Comparison of ENCODE assay signal across 9 cellular contexts in genomic region chr9:21294325-21294724, GRCh38. TPM values are rescaled to one million over a fixed set of nuclear protein-coding genes. Genes with fewer than 3 reads are reported as not detected.
DNase-seq lines count a peak whose midpoint lies in the region; ATAC-seq and TF ChIP-seq lines count a peak whose summit lies in the region.
"Had no signal": no experiment of that assay in that cellular context is flagged by ENCODE, and none has a peak within 500 bp of the region (broad histone marks: within the 10 kb centered on the region; RNA-seq: fewer than 3 reads in every experiment).

No MANE protein-coding gene starts in this region.

- H2AFZ ChIP-seq in trophoblast cell (ENCODE audit: insufficient read depth, low read length, poor library complexity): no peak overlapping the region
- no peak overlapping the region for H2AFZ ChIP-seq in neural progenitor cell (replicated peaks)

- H2BK12ac ChIP-seq in trophoblast cell (ENCODE audit: low read length): no peak overlapping the region

- H3K18ac ChIP-seq in trophoblast cell (ENCODE audit: low read length): no peak overlapping the region

- no peak overlapping the region for H3K4me3 Mint-ChIP-seq in activated CD8-positive, alpha-beta T cell treated with anti-CD3 and anti-CD28 coated beads for 36 hours
- H3K4me3 Mint-ChIP-seq in WTC11: no peak overlapping the region
- H3K4me3 Mint-ChIP-seq in neural progenitor cell: no peak overlapping the region
- H3K4me3 Mint-ChIP-seq: T-helper 1 cell treated with Interleukin-12 subunit alpha and Interleukin-12 subunit beta and Interleukin-4 antibody, amounts not matched to agents 30 μg/mL and 1 μg/mL, for 36 hours had no signal

- H3K79me2 ChIP-seq in trophoblast cell (ENCODE audit: control insufficient read depth, insufficient read depth, low read length, poor library complexity): no peaks in the 10 kb centered on the region
- no peaks in the 10 kb centered on the region for H3K79me2 ChIP-seq in neural progenitor cell (ENCODE audit: low read depth)

- H3K4me2 ChIP-seq in trophoblast cell (ENCODE audit: low read length) (no peak overlapping the region), neural progenitor cell (no peak overlapping the region)

- H3K14ac ChIP-seq in trophoblast cell (ENCODE audit: low read length): no peak overlapping the region

- H3K9ac ChIP-seq in trophoblast cell (ENCODE audit: low read length) (no peak overlapping the region), neural progenitor cell (no peak overlapping the region)

- H4K20me1 ChIP-seq in neural progenitor cell (ENCODE audit: low read depth): no peaks in the 10 kb centered on the region

- H3K9me3 Mint-ChIP-seq in activated CD8-positive, alpha-beta T cell treated with anti-CD3 and anti-CD28 coated beads for 36 hours: peaks cover 1% of the 10 kb centered on the region
- H3K9me3 Mint-ChIP-seq in WTC11 (0 out of 2 replicates have a peak, but pooled peaks cover 4% of the 10 kb centered on the region), neural progenitor cell (no peaks in the 10 kb centered on the region)
- H3K9me3 Mint-ChIP-seq: T-helper 1 cell treated with Interleukin-12 subunit alpha and Interleukin-12 subunit beta and Interleukin-4 antibody, amounts not matched to agents 30 μg/mL and 1 μg/mL, for 36 hours had no signal

- WGBS in trophoblast cell (ENCODE audit: extremely low coverage, insufficient coverage, insufficient read length): no CpG with 5 or more reads among the region's 1 CpG

- TF ChIP-seq CTCF in activated CD8-positive, alpha-beta T cell treated with anti-CD3 and anti-CD28 coated beads for 36 hours (IDR thresholded peaks at IDR 0.05): no peak
- TF ChIP-seq CTCF in WTC11 (IDR thresholded peaks at IDR 0.05) (no peak), neural progenitor cell (IDR thresholded peaks at IDR 0.05) (no peak)

- H3K79me1 ChIP-seq in trophoblast cell (ENCODE audit: low read length): no peaks in the 10 kb centered on the region

- H3K27me3 Mint-ChIP-seq in activated CD8-positive, alpha-beta T cell treated with anti-CD3 and anti-CD28 coated beads for 36 hours: peaks cover 17% of the 10 kb centered on the region
- H3K27me3 Mint-ChIP-seq in WTC11 (ENCODE audit: low read depth) (peaks cover 25% of the 10 kb centered on the region), neural progenitor cell (ENCODE audit: insufficient read depth, low read depth) (peaks cover 2% of the 10 kb centered on the region)

- H4K12ac ChIP-seq in trophoblast cell (ENCODE audit: low read depth, low read length): no peak overlapping the region

- intact Hi-C loops in activated CD8-positive, alpha-beta T cell treated with anti-CD3 and anti-CD28 coated beads for 36 hours (cut with micrococcal nuclease): no loop called here

- no peak overlapping the region for H2BK120ac ChIP-seq in trophoblast cell (ENCODE audit: insufficient read depth, low read length, poor library complexity)

- DNase-seq in activated CD8-positive, alpha-beta T cell treated with anti-CD3 and anti-CD28 coated beads for 36 hours: peak; percentile 4
- DNase-seq in trophoblast cell: peak; percentile 65 to 69
- DNase-seq in WTC11 (ENCODE audit: low spot score): no peak
- no peak for DNase-seq in neural progenitor cell (ENCODE audit: low spot score)
- DNase-seq in AG08395 (ENCODE audit: low spot score): no peak
- no peak for DNase-seq in GF-D8 (lab: John Stamatoyannopoulos, UW)

- H3K23ac ChIP-seq in trophoblast cell (ENCODE audit: low read length): no peak overlapping the region

- no peak overlapping the region for H3K27ac Mint-ChIP-seq in activated CD8-positive, alpha-beta T cell treated with anti-CD3 and anti-CD28 coated beads for 36 hours
- no peak overlapping the region for H3K27ac Mint-ChIP-seq in WTC11
- H3K27ac Mint-ChIP-seq in neural progenitor cell: no peak overlapping the region
- H3K27ac Mint-ChIP-seq: T-helper 1 cell treated with Interleukin-12 subunit alpha and Interleukin-12 subunit beta and Interleukin-4 antibody, amounts not matched to agents 30 μg/mL and 1 μg/mL, for 36 hours had no signal

- H3K27me3 ChIP-seq in trophoblast cell (ENCODE audit: insufficient read depth, low read length): no peaks in the 10 kb centered on the region
- peaks cover 58% of the 10 kb centered on the region for H3K27me3 ChIP-seq in neural progenitor cell

- CTCF ChIA-PET in activated CD8-positive, alpha-beta T cell treated with anti-CD3 and anti-CD28 coated beads for 36 hours (lab: Charles Lee): interaction anchor here (1.0 to 2.6 kb wide), 2 partner anchors 81 to 100 kb away, joined by 3 to 10 read pairs; no protein-coding TSS in a partner anchor
- CTCF ChIA-PET in WTC11 (lab: Charles Lee): interaction anchor here (1.8 kb wide), 1 partner anchor 41 kb away, joined by 6 read pairs; no protein-coding TSS in a partner anchor

- POLR2A ChIA-PET in activated CD8-positive, alpha-beta T cell treated with anti-CD3 and anti-CD28 coated beads for 36 hours (lab: Charles Lee): no interaction called here
- POLR2A ChIA-PET in WTC11 (lab: Charles Lee): no interaction called here

- no peak overlapping the region for H4K8ac ChIP-seq in trophoblast cell (ENCODE audit: low read depth, low read length)

- ATAC-seq in GM19395 (IDR thresholded peaks at IDR 0.05; ENCODE audit: unreplicated experiment) (peak; percentile 53), HG03060 (IDR thresholded peaks at IDR 0.05; ENCODE audit: low read depth, unreplicated experiment) (peak; percentile 68), WTC11 (no peak)
- ATAC-seq in activated CD8-positive, alpha-beta T cell treated with anti-CD3 and anti-CD28 coated beads for 36 hours: peak; percentile 58

- no peaks in the 10 kb centered on the region for H3K4me1 ChIP-seq in trophoblast cell (ENCODE audit: control insufficient read depth in 1 of 2, insufficient read depth in 2 of 2, low read length in 2 of 2)
- H3K4me1 ChIP-seq in neural progenitor cell: no peaks in the 10 kb centered on the region

- H3K4me3 ChIP-seq in trophoblast cell (ENCODE audit: low read depth, low read length): no peak overlapping the region
- no peak overlapping the region for H3K4me3 ChIP-seq in neural progenitor cell

- H3F3A ChIP-seq in neural progenitor cell (ENCODE audit: low read depth): no peaks in the 10 kb centered on the region

- H3K36me3 ChIP-seq in trophoblast cell (ENCODE audit: control insufficient read depth in 1 of 2, insufficient read depth in 2 of 2, low read length in 2 of 2): no peaks in the 10 kb centered on the region
- no peaks in the 10 kb centered on the region for H3K36me3 ChIP-seq in neural progenitor cell

- H3K4ac ChIP-seq in trophoblast cell (ENCODE audit: low read depth, low read length): no peak overlapping the region

- no peaks in the 10 kb centered on the region for H3K36me3 Mint-ChIP-seq in activated CD8-positive, alpha-beta T cell treated with anti-CD3 and anti-CD28 coated beads for 36 hours (ENCODE audit: low read depth)
- H3K36me3 Mint-ChIP-seq in WTC11: no peaks in the 10 kb centered on the region
- H3K36me3 Mint-ChIP-seq in neural progenitor cell: no peaks in the 10 kb centered on the region

- no peak overlapping the region for H2BK5ac ChIP-seq in trophoblast cell (ENCODE audit: low read depth, low read length, poor library complexity)

- H3K27ac ChIP-seq in trophoblast cell (ENCODE audit: low read depth, low read length) (no peak overlapping the region), neural progenitor cell (no peak overlapping the region)

- H3K4me1 Mint-ChIP-seq in activated CD8-positive, alpha-beta T cell treated with anti-CD3 and anti-CD28 coated beads for 36 hours (ENCODE audit: low read depth): peaks cover 9% of the 10 kb centered on the region
- no peaks in the 10 kb centered on the region for H3K4me1 Mint-ChIP-seq in WTC11
- H3K4me1 Mint-ChIP-seq in neural progenitor cell: no peaks in the 10 kb centered on the region

- H2AK5ac ChIP-seq in trophoblast cell (ENCODE audit: low read length): no peak overlapping the region

- H3K9me3 ChIP-seq in trophoblast cell (ENCODE audit: insufficient read depth, low read depth, low read length) (no peaks in the 10 kb centered on the region), neural progenitor cell (ENCODE audit: low read depth) (no peaks in the 10 kb centered on the region)

- H4K91ac ChIP-seq in trophoblast cell (ENCODE audit: low read depth, low read length): no peak overlapping the region

TF ChIP-seq in WTC11, 78 proteins besides CTCF, POLR2A, EP300 and RAD21 (continues in another document):
- TF ChIP-seq, protein P1, sequence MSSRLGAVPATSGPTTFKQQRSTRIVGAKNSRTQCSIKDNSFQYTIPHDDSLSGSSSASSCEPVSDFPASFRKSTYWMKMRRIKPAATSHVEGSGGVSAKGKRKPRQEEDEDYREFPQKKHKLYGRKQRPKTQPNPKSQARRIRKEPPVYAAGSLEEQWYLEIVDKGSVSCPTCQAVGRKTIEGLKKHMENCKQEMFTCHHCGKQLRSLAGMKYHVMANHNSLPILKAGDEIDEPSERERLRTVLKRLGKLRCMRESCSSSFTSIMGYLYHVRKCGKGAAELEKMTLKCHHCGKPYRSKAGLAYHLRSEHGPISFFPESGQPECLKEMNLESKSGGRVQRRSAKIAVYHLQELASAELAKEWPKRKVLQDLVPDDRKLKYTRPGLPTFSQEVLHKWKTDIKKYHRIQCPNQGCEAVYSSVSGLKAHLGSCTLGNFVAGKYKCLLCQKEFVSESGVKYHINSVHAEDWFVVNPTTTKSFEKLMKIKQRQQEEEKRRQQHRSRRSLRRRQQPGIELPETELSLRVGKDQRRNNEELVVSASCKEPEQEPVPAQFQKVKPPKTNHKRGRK (CRISPR knock-in tag; IDR thresholded peaks at IDR 0.05; ENCODE audit: borderline replicate concordance): no peak
- TF ChIP-seq ZNF263 (CRISPR knock-in tag; IDR thresholded peaks at IDR 0.05; ENCODE audit: low read depth) (no peak), HMGA2 (CRISPR knock-in tag; IDR thresholded peaks at IDR 0.05) (no peak)

RNA-seq across cellular contexts. Expression of gene IFNA5, which starts 10.8 kb away (rescaled TPM):
- total RNA-seq in activated CD8-positive, alpha-beta T cell treated with anti-CD3 and anti-CD28 coated beads for 36 hours: not detected
- polyA plus RNA-seq in trophoblast cell (2013): not detected in 2 replicates
- total RNA-seq in WTC11 (2021) (not detected in 3 replicates), neural progenitor cell (ENCODE audit: low replicate concordance) (0.21 TPM in 1 of 2 replicates, not detected in the other)

RNA-seq across cellular contexts. Expression of gene KLHL9, which starts 40.9 kb away (rescaled TPM):
- 10 to 100 TPM; 15.6 to 15.8 TPM for total RNA-seq in activated CD8-positive, alpha-beta T cell treated with anti-CD3 and anti-CD28 coated beads for 36 hours
- 18.3 and 18.5 TPM in 2 replicates for polyA plus RNA-seq in trophoblast cell (2013)
- total RNA-seq in WTC11 (2021) (15.6 to 17.4 TPM (median 16.1 TPM) in 3 replicates), neural progenitor cell (ENCODE audit: low replicate concordance) (33.5 and 42.0 TPM in 2 replicates)

RNA-seq across cellular contexts. Expression of gene IFNA14, which starts 54.5 kb away (rescaled TPM):
- total RNA-seq in activated CD8-positive, alpha-beta T cell treated with anti-CD3 and anti-CD28 coated beads for 36 hours: not detected
- not detected in 2 replicates for polyA plus RNA-seq in trophoblast cell (2013)
- total RNA-seq in WTC11 (2021): not detected in 3 replicates
- not detected in 2 replicates for total RNA-seq in neural progenitor cell (ENCODE audit: low replicate concordance)

RNA-seq across cellular contexts. Expression of gene IFNA6, which starts 56.4 kb away (rescaled TPM):
- total RNA-seq in activated CD8-positive, alpha-beta T cell treated with anti-CD3 and anti-CD28 coated beads for 36 hours: not detected
- polyA plus RNA-seq in trophoblast cell (2013): not detected in 2 replicates
- total RNA-seq in WTC11 (2021) (not detected in 3 replicates), neural progenitor cell (ENCODE audit: low replicate concordance) (not detected in 2 replicates)

Comparison
In these comparisons a context has a peak if more than half of its experiments do, and no peak if none do; other contexts are left out.
1. DNase-seq: peak in activated CD8-positive, alpha-beta T cell treated with anti-CD3 and anti-CD28 coated beads for 36 hours (single experiment) and trophoblast cell (2 of 2); none in WTC11 (single experiment), neural progenitor cell (single experiment), AG08395 (single experiment) and GF-D8 (single experiment).